ENCODE assay signal across 18 cellular contexts in genomic region chr2:30463535-30463934, GRCh38. TPM values are rescaled to one million over a fixed set of nuclear protein-coding genes. Genes with fewer than 3 reads are reported as not detected.
DNase-seq lines count a peak whose midpoint lies in the region; ATAC-seq and TF ChIP-seq lines count a peak whose summit lies in the region.
"Had no signal": no experiment of that assay in that cellular context is flagged by ENCODE, and none has a peak within 500 bp of the region (broad histone marks: within the 10 kb centered on the region; RNA-seq: fewer than 3 reads in every experiment).

No MANE protein-coding gene starts in this region.

- no peaks in the 10 kb centered on the region for H3K27me3 Mint-ChIP-seq in CD4-positive, alpha-beta T cell
- no peaks in the 10 kb centered on the region for H3K27me3 Mint-ChIP-seq in CD8-positive, alpha-beta T cell (ENCODE audit: low read depth)
- H3K27me3 Mint-ChIP-seq in activated B cell treated with CpG ODN at 0.5 μM for 24 hours (no peaks in the 10 kb centered on the region), immature natural killer cell (ENCODE audit: low read depth in 3 of 3) (peaks cover 0 to 2% (median 2%) of the 10 kb centered on the region in 3 donors)
- H3K27me3 Mint-ChIP-seq in naive thymus-derived CD8-positive, alpha-beta T cell, result no peaks in the 10 kb centered on the region
- H3K27me3 Mint-ChIP-seq: CD4-positive, CD25-positive, alpha-beta regulatory T cell had no signal

- H3K27me3 ChIP-seq in CD4-positive, alpha-beta T cell (ENCODE audit: control insufficient read depth, insufficient read depth, low read length), result no peaks in the 10 kb centered on the region
- no peaks in the 10 kb centered on the region for H3K27me3 ChIP-seq in CD8-positive, alpha-beta T cell (ENCODE audit: insufficient read depth, low read length)
- H3K27me3 ChIP-seq: BE2C had no signal

- H3K27ac ChIP-seq in CD4-positive, alpha-beta T cell (ENCODE audit: low read depth, low read length), result no peak overlapping the region
- H3K27ac ChIP-seq in CD8-positive, alpha-beta T cell (ENCODE audit: low read depth, low read length), result no peak overlapping the region
- H3K27ac ChIP-seq: HL-60 had no signal

- H3K9me3 ChIP-seq in CD4-positive, alpha-beta T cell (ENCODE audit: control insufficient read depth, low read length), result no peaks in the 10 kb centered on the region
- H3K9me3 ChIP-seq in CD8-positive, alpha-beta T cell (ENCODE audit: low read length), result no peaks in the 10 kb centered on the region

- no peak overlapping the region for H3K4me3 Mint-ChIP-seq in CD4-positive, alpha-beta T cell
- H3K4me3 Mint-ChIP-seq in CD8-positive, alpha-beta T cell, result no peak overlapping the region
- H3K4me3 Mint-ChIP-seq in activated B cell treated with CpG ODN at 0.5 μM for 24 hours (no peak overlapping the region), immature natural killer cell (no peak overlapping the region)
- H3K4me3 Mint-ChIP-seq in naive thymus-derived CD8-positive, alpha-beta T cell, result no peak overlapping the region
- H3K4me3 Mint-ChIP-seq: CD4-positive, CD25-positive, alpha-beta regulatory T cell; GM23338; HFFc6 had no signal

- peaks cover 37% of the 10 kb centered on the region for H3K4me1 ChIP-seq in CD8-positive, alpha-beta T cell (ENCODE audit: insufficient read depth, low read length)

- no peak for DNase-seq in CD4-positive, alpha-beta T cell
- no peak for DNase-seq in CD8-positive, alpha-beta T cell
- DNase-seq in activated B cell treated with CpG ODN at 0.5 μM for 24 hours (no peak), immature natural killer cell (no peak)
- no peak for DNase-seq in naive thymus-derived CD8-positive, alpha-beta T cell
- DNase-seq: ACHN; BE2C; C1 segment of cervical spinal cord; CD4-positive, CD25-positive, alpha-beta regulatory T cell; DMS153; DMS79; GF-D8; HCEC 1CT; HFFc6 had no signal

- H3K36me3 Mint-ChIP-seq in CD4-positive, alpha-beta T cell (ENCODE audit: low read depth), result peaks cover 22% of the 10 kb centered on the region
- peaks cover 19% of the 10 kb centered on the region for H3K36me3 Mint-ChIP-seq in CD8-positive, alpha-beta T cell
- peaks cover 12% of the 10 kb centered on the region for H3K36me3 Mint-ChIP-seq in activated B cell treated with CpG ODN at 0.5 μM for 24 hours (ENCODE audit: low read depth)
- peaks cover 0 to 18% (median 8%) of the 10 kb centered on the region in 3 donors for H3K36me3 Mint-ChIP-seq in naive thymus-derived CD8-positive, alpha-beta T cell
- peaks cover 0 to 3% (median 0%) of the 10 kb centered on the region in 3 donors for H3K36me3 Mint-ChIP-seq in immature natural killer cell

- H3K4me3 ChIP-seq in CD8-positive, alpha-beta T cell (ENCODE audit: low read depth, low read length), result no peak overlapping the region
- H3K4me3 ChIP-seq: GM23338 had no signal

- peak overlapping the region; percentile 47 for H3K27ac Mint-ChIP-seq in CD4-positive, alpha-beta T cell
- H3K27ac Mint-ChIP-seq in CD8-positive, alpha-beta T cell, result peak overlapping the region; percentile 24
- no peak overlapping the region for H3K27ac Mint-ChIP-seq in activated B cell treated with CpG ODN at 0.5 μM for 24 hours
- peak overlapping the region in 8 of 10 donors; percentile 7 to 80 (median 48) for H3K27ac Mint-ChIP-seq in naive thymus-derived CD8-positive, alpha-beta T cell
- no peak overlapping the region for H3K27ac Mint-ChIP-seq in immature natural killer cell
- H3K27ac Mint-ChIP-seq: GM23338, HFFc6 had no signal

- peaks cover 49% of the 10 kb centered on the region for H3K4me1 Mint-ChIP-seq in CD4-positive, alpha-beta T cell (ENCODE audit: low read depth)
- peaks cover 51% of the 10 kb centered on the region for H3K4me1 Mint-ChIP-seq in CD8-positive, alpha-beta T cell (ENCODE audit: low read depth)
- H3K4me1 Mint-ChIP-seq in activated B cell treated with CpG ODN at 0.5 μM for 24 hours (peaks cover 46% of the 10 kb centered on the region), immature natural killer cell (peaks cover 2 to 6% of the 10 kb centered on the region in 2 donors)
- H3K4me1 Mint-ChIP-seq in naive thymus-derived CD8-positive, alpha-beta T cell, result peaks cover 28 to 58% (median 56%) of the 10 kb centered on the region in 4 donors

- no peaks in the 10 kb centered on the region for H3K36me3 ChIP-seq in CD8-positive, alpha-beta T cell (ENCODE audit: insufficient read depth, low read length)
- H3K36me3 ChIP-seq: BE2C had no signal

- no peak for ATAC-seq in CD4-positive, alpha-beta T cell (ENCODE audit: poor library complexity)
- no peak for ATAC-seq in CD8-positive, alpha-beta T cell
- ATAC-seq in activated B cell treated with CpG ODN at 0.5 μM for 24 hours (ENCODE audit: low read depth) (peak; percentile 14), GM21367 (IDR thresholded peaks at IDR 0.05; ENCODE audit: unreplicated experiment) (no peak), GM21737 (IDR thresholded peaks at IDR 0.05; ENCODE audit: unreplicated experiment) (no peak)
- no peak for ATAC-seq in naive thymus-derived CD8-positive, alpha-beta T cell
- ATAC-seq: GM23338 had no signal

- CTCF ChIA-PET in CD4-positive, alpha-beta T cell (lab: Charles Lee), result no interaction called here
- CTCF ChIA-PET in CD8-positive, alpha-beta T cell (lab: Charles Lee), result no interaction called here
- CTCF ChIA-PET in activated B cell treated with CpG ODN at 0.5 μM for 24 hours (lab: Charles Lee), result no interaction called here

- TF ChIP-seq CTCF in CD4-positive, alpha-beta T cell (IDR thresholded peaks at IDR 0.05), result no peak
- no peak for TF ChIP-seq CTCF in CD8-positive, alpha-beta T cell (IDR thresholded peaks at IDR 0.05)
- TF ChIP-seq CTCF in activated B cell treated with CpG ODN at 0.5 μM for 24 hours (IDR thresholded peaks at IDR 0.05), result no peak

- POLR2A ChIA-PET in CD4-positive, alpha-beta T cell (lab: Charles Lee), result no interaction called here
- POLR2A ChIA-PET in CD8-positive, alpha-beta T cell (lab: Charles Lee), result no interaction called here
- POLR2A ChIA-PET in activated B cell treated with CpG ODN at 0.5 μM for 24 hours (lab: Charles Lee), result no interaction called here
- POLR2A ChIA-PET in naive thymus-derived CD8-positive, alpha-beta T cell (lab: Charles Lee), result no interaction called here

- H3K9me3 Mint-ChIP-seq in CD4-positive, alpha-beta T cell, result no peaks in the 10 kb centered on the region
- H3K9me3 Mint-ChIP-seq in CD8-positive, alpha-beta T cell, result no peaks in the 10 kb centered on the region
- H3K9me3 Mint-ChIP-seq in activated B cell treated with CpG ODN at 0.5 μM for 24 hours (no peaks in the 10 kb centered on the region), immature natural killer cell (peaks cover 0 to 4% (median 0%) of the 10 kb centered on the region in 6 donors)
- peaks cover 0 to 2% (median 0%) of the 10 kb centered on the region in 9 donors for H3K9me3 Mint-ChIP-seq in naive thymus-derived CD8-positive, alpha-beta T cell

- intact Hi-C loops in CD4-positive, alpha-beta T cell (cut with DNase I, micrococcal nuclease), result loop anchor here in 1 of 2 experiments (5.0 kb wide), 1 partner anchor 41 kb away; no protein-coding TSS in a partner anchor
- intact Hi-C loops in CD8-positive, alpha-beta T cell (cut with DNase I, micrococcal nuclease), result loop anchor here in 1 of 2 experiments (2.0 kb wide), 1 partner anchor 15 kb away; no protein-coding TSS in a partner anchor
- intact Hi-C loops in activated B cell treated with CpG ODN at 0.5 μM for 24 hours (cut with micrococcal nuclease), result no loop called here

RNA-seq across cellular contexts. Expression of gene LCLAT1, which starts 16.5 kb away (rescaled TPM):
- 10 to 100 TPM in 1 of 2 experiments, 1 to 10 TPM in 1; 8.3 to 10.2 TPM for total RNA-seq in CD4-positive, alpha-beta T cell
- total RNA-seq in CD8-positive, alpha-beta T cell, result 10 to 100 TPM; 11.3 to 12.1 TPM
- total RNA-seq in activated B cell treated with CpG ODN at 0.5 μM for 24 hours, result 20.1 and 25.9 TPM in 2 replicates
- total RNA-seq in naive thymus-derived CD8-positive, alpha-beta T cell, result 10 to 100 TPM; 20.8 to 22.2 TPM
- 10 to 100 TPM; 12.4 to 28.2 (median 13.7) TPM for polyA plus RNA-seq in naive thymus-derived CD8-positive, alpha-beta T cell
- polyA plus RNA-seq in immature natural killer cell, result 10 to 100 TPM in 1 of 3 donors, 1 to 10 TPM in 2; 4.7 to 13.5 (median 5.4) TPM

Comparison
In these comparisons a context has a peak if more than half of its experiments do, and no peak if none do; other contexts are left out.
1. H3K27ac Mint-ChIP-seq: peak in CD4-positive, alpha-beta T cell (single experiment), CD8-positive, alpha-beta T cell (single experiment) and naive thymus-derived CD8-positive, alpha-beta T cell (8 of 10); none in activated B cell treated with CpG ODN at 0.5 μM for 24 hours (single experiment) and immature natural killer cell (0 of 6).